ENCODE assay signal across 1 cellular context in the genomic region with DNA sequence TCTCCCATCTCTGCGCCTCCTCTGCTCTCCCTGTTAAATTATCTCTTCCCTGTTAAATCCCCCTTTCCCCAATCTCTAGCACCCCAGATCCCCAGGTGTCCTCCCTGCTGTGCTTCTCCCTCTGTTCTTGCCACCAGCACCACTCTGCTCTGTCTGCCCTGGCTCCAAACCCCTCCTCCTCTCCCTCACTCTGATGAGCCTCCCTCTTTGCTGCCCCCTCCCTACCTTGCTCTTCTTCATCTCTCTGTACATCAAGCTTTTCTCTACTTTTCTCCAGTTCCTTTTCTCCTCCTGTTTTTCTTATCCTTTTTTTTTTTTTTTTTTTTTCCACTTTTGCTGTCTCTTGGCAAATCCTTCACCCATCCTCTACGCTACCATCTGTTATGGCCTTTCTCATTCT.
A peak's percentile ranks its signal among the peaks of the same experiment; 100 is the strongest.
TF ChIP-seq lines count a peak whose summit lies in the region.

No MANE protein-coding gene starts in this region.

TF ChIP-seq in GM12878, 131 proteins besides CTCF, POLR2A, EP300 and RAD21:
- peak; percentile 32 for TF ChIP-seq SMAD1 (IDR thresholded peaks at IDR 0.05; ENCODE audit: low read depth, partially characterized antibody)
- peak; percentile 28; the same call in 1 of the 2 replicates for TF ChIP-seq NBN (IDR thresholded peaks at IDR 0.05)
